10 cellular contexts compared by ENCODE assay signal in the genomic region with DNA sequence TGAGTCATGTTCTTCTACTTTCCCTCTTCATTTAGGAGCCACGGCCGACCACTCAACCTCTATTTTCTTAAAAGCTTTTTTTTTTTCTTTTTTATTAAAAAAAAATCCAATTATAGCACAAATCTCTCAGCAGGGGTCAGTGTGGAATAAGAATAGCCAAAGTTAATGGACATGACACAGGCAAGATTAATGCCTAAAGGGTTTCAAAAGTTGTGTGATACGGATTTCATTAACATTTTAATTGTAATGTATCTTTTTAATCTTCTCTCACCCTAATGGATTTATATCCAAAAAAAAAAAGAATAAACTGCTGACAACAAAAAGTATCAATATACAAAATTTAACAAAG. TPM values are rescaled to one million over a fixed set of nuclear protein-coding genes. Genes with fewer than 3 reads are reported as not detected.
A peak's percentile ranks its signal among the peaks of the same experiment; 100 is the strongest.
DNase-seq lines count a peak whose midpoint lies in the region; ATAC-seq and TF ChIP-seq lines count a peak whose summit lies in the region.
"Had no signal": no experiment of that assay in that cellular context is flagged by ENCODE, and none has a peak within 500 bp of the region (broad histone marks: within the 10 kb centered on the region; RNA-seq: fewer than 3 reads in every experiment).

No MANE protein-coding gene starts in this region.

- H3K27me3 ChIP-seq in mammary epithelial cell (ENCODE audit: insufficient read depth, low read length) (no peaks in the 10 kb centered on the region), neural cell (ENCODE audit: insufficient read depth, low read depth, low read length) (peaks cover 8% of the 10 kb centered on the region), left lung (no peaks in the 10 kb centered on the region), SJCRH30 (peaks cover 4% of the 10 kb centered on the region)

- H3K79me2 ChIP-seq in mammary epithelial cell (ENCODE audit: insufficient read depth, low read length) (peaks cover 95% of the 10 kb centered on the region), neural cell (replicated peaks; ENCODE audit: insufficient read depth, low read length) (no peaks in the 10 kb centered on the region)

- DNase-seq in COR-L47 (lab: John Stamatoyannopoulos, UW) (peak; percentile 54), mammary epithelial cell (no peak), left lung (no peak), SJCRH30 (no peak)
- peak; percentile 32 for DNase-seq in Jurkat, Clone E6-1 (ENCODE audit: low read depth, low spot score)
- DNase-seq in stimulated activated naive CD8-positive, alpha-beta T cell treated with anti-CD3 and anti-CD28 coated beads, Interleukin-15, amount 100 ng/mL, for 72 hours: no peak
- DNase-seq: activated T-cell treated with anti-CD3 and anti-CD28 coated beads, Interleukin-2, amount 50 U/mL, for 4 hours had no signal

- H2AFZ ChIP-seq in mammary epithelial cell (ENCODE audit: low read depth, low read length) (no peak overlapping the region), neural cell (ENCODE audit: low read depth, low read length) (no peak overlapping the region)

- no peaks in the 10 kb centered on the region for H4K20me1 ChIP-seq in mammary epithelial cell (ENCODE audit: insufficient read depth, low read length)
- no peaks in the 10 kb centered on the region for H4K20me1 ChIP-seq in neural cell (ENCODE audit: insufficient read depth)

- CTCF ChIA-PET in mammary epithelial cell (lab: Charles Lee; ENCODE audit: low non-redundant PET): interaction anchor here (0.6 kb wide), 4 partner anchors 31 to 1710 kb away, joined by 3 to 10 read pairs (median 4); a partner anchor contains a TSS

- peak; percentile 28 to 33 for TF ChIP-seq CTCF in mammary epithelial cell (conservative IDR thresholded peaks at IDR 0.05 in 1 of 2, IDR thresholded peaks at IDR 0.05 in 1 of 2; ENCODE audit: extremely low read depth in 1 of 2, insufficient read depth in 1 of 2, low read depth in 1 of 2, low read length in 2 of 2)
- peak; percentile 33 for TF ChIP-seq CTCF in neural cell (IDR thresholded peaks at IDR 0.05; ENCODE audit: poor library complexity, severe bottlenecking)
- TF ChIP-seq CTCF in left lung (IDR thresholded peaks at IDR 0.05): no peak

- H3K4me2 ChIP-seq in mammary epithelial cell (ENCODE audit: insufficient read depth, low read depth, low read length) (no peak overlapping the region), neural cell (ENCODE audit: low read length) (no peak overlapping the region)

- H3K4me3 Mint-ChIP-seq in stimulated activated naive CD8-positive, alpha-beta T cell treated with anti-CD3 and anti-CD28 coated beads, Interleukin-15, amount 100 ng/mL, for 72 hours: no peak overlapping the region
- H3K4me3 Mint-ChIP-seq: activated T-cell treated with anti-CD3 and anti-CD28 coated beads, Interleukin-2, amount 50 U/mL, for 4 hours had no signal

- BruUV-seq in mammary epithelial cell (replicated peaks; lab: Mats Ljungman, UMichigan): no TSS peak

- H3K9ac ChIP-seq in mammary epithelial cell (ENCODE audit: insufficient read depth, low read length) (no peak overlapping the region), neural cell (ENCODE audit: low read length) (no peak overlapping the region)

- intact Hi-C loops in mammary epithelial cell (cut with micrococcal nuclease): loop anchor here (1.0 to 5.0 kb wide), 3 partner anchors 34 to 138 kb away; no protein-coding TSS in a partner anchor
- intact Hi-C loops in left lung (cut with DNase I): no loop called here

- in situ Hi-C loops in mammary epithelial cell (cut with MboI; ENCODE audit: low sequenced_read_pairs in 2 of 2): no loop called here

- no peak for TF ChIP-seq EP300 in neural cell (conservative IDR thresholded peaks at IDR 0.05; ENCODE audit: poor library complexity, severe bottlenecking)

- H3K36me3 ChIP-seq in mammary epithelial cell (ENCODE audit: insufficient read depth, low read length) (no peaks in the 10 kb centered on the region), neural cell (ENCODE audit: insufficient read depth, low read length) (no peaks in the 10 kb centered on the region), left lung (peaks cover 0 to 14% of the 10 kb centered on the region in 2 donors), SJCRH30 (no peaks in the 10 kb centered on the region)

- H3K9me2 ChIP-seq in neural cell (ENCODE audit: insufficient read depth, low read length): no peaks in the 10 kb centered on the region

- dilution Hi-C loops in mammary epithelial cell (cut with HindIII; ENCODE audit: low sequenced_read_pairs): no loop called here

- H3F3A ChIP-seq in neural cell (ENCODE audit: insufficient read depth, low read length, poor library complexity, severe bottlenecking): no peaks in the 10 kb centered on the region

- no peak overlapping the region for H3K4me3 ChIP-seq in Jurkat, Clone E6-1 (ENCODE audit: low read length)
- H3K4me3 ChIP-seq in mammary epithelial cell (replicated peaks in 1 of 3; ENCODE audit: insufficient read depth in 1 of 3, low read depth in 2 of 3, low read length in 3 of 3) (no peak overlapping the region), neural cell (ENCODE audit: low read length) (no peak overlapping the region), left lung (no peak overlapping the region), SJCRH30 (no peak overlapping the region)

- peaks cover 41% of the 10 kb centered on the region for H3K4me1 Mint-ChIP-seq in stimulated activated naive CD8-positive, alpha-beta T cell treated with anti-CD3 and anti-CD28 coated beads, Interleukin-15, amount 100 ng/mL, for 72 hours

- no peaks in the 10 kb centered on the region for H3K27me3 Mint-ChIP-seq in stimulated activated naive CD8-positive, alpha-beta T cell treated with anti-CD3 and anti-CD28 coated beads, Interleukin-15, amount 100 ng/mL, for 72 hours

- no peak for ATAC-seq in left lung
- ATAC-seq in stimulated activated naive CD8-positive, alpha-beta T cell treated with anti-CD3 and anti-CD28 coated beads, Interleukin-15, amount 100 ng/mL, for 72 hours: no peak
- ATAC-seq in HG03571 (IDR thresholded peaks at IDR 0.05; ENCODE audit: unreplicated experiment): no peak
- ATAC-seq: activated T-cell treated with anti-CD3 and anti-CD28 coated beads, Interleukin-2, amount 50 U/mL, for 4 hours had no signal

- H3K4me1 ChIP-seq in mammary epithelial cell (ENCODE audit: insufficient read depth, low read length) (peaks cover 37% of the 10 kb centered on the region), left lung (peaks cover 18 to 97% of the 10 kb centered on the region in 2 donors), SJCRH30 (peaks cover 44% of the 10 kb centered on the region)

- no peaks in the 10 kb centered on the region for H3K9me3 Mint-ChIP-seq in stimulated activated naive CD8-positive, alpha-beta T cell treated with anti-CD3 and anti-CD28 coated beads, Interleukin-15, amount 100 ng/mL, for 72 hours
- H3K9me3 Mint-ChIP-seq: activated T-cell treated with anti-CD3 and anti-CD28 coated beads, Interleukin-2, amount 50 U/mL, for 4 hours had no signal

- WGBS in mammary epithelial cell (ENCODE audit: low coverage, missing lambda C conversion rate): 62% methylated on average over 2 of the region's 3 CpGs

- no peak for TF ChIP-seq RAD21 in neural cell (conservative IDR thresholded peaks at IDR 0.05)

- H3K27ac ChIP-seq in mammary epithelial cell (ENCODE audit: insufficient read depth, low read depth, low read length) (no peak overlapping the region), neural cell (ENCODE audit: low read length) (no peak overlapping the region), left lung (no peak overlapping the region), SJCRH30 (no peak overlapping the region)

- H3K9me3 ChIP-seq in mammary epithelial cell (replicated peaks; ENCODE audit: insufficient read depth, low read length): no peaks in the 10 kb centered on the region
- no peaks in the 10 kb centered on the region for H3K9me3 ChIP-seq in neural cell (ENCODE audit: low read length)
- H3K9me3 ChIP-seq in left lung: no peaks in the 10 kb centered on the region
- no peaks in the 10 kb centered on the region for H3K9me3 ChIP-seq in SJCRH30 (replicated peaks)
- H3K9me3 ChIP-seq: spleen had no signal

- no peak overlapping the region for H3K27ac Mint-ChIP-seq in stimulated activated naive CD8-positive, alpha-beta T cell treated with anti-CD3 and anti-CD28 coated beads, Interleukin-15, amount 100 ng/mL, for 72 hours

TF ChIP-seq in neural cell, 6 proteins besides CTCF, POLR2A, EP300 and RAD21 (continues in another document):
- TF ChIP-seq POLR2AphosphoS5 (IDR thresholded peaks at IDR 0.05): no peak
- TF ChIP-seq TAF1 (IDR thresholded peaks at IDR 0.05; ENCODE audit: low read depth): no peak
- no peak for TF ChIP-seq MXI1 (conservative IDR thresholded peaks at IDR 0.05; ENCODE audit: poor library complexity, severe bottlenecking)

RNA-seq across cellular contexts. Expression of a gene that starts 5.4 kb away (rescaled TPM):
- not detected for polyA plus RNA-seq in Jurkat, Clone E6-1 (2012; ENCODE audit: insufficient read depth, insufficient read length)
- total RNA-seq in mammary epithelial cell: 10 to 100 TPM; 14.1 to 27.3 TPM
- 6.7 TPM for polyA plus RNA-seq in mammary epithelial cell
- 13.1 TPM for polyA minus RNA-seq in mammary epithelial cell
- 1.7 and 1.8 TPM in 2 replicates for polyA plus RNA-seq in neural cell
- 4.3 and 4.6 TPM in 2 replicates for polyA minus RNA-seq in neural cell
- total RNA-seq in left lung: 10 to 100 TPM; 25.2 to 29.5 TPM
- 3.6 and 4.4 TPM in 2 replicates for total RNA-seq in SJCRH30 (2014; rRNA removed; shearing (Covaris generic))

RNA-seq across cellular contexts. Expression of a gene that starts 29.0 kb away (rescaled TPM):
- 20.9 TPM for polyA plus RNA-seq in Jurkat, Clone E6-1 (2012; ENCODE audit: insufficient read depth, insufficient read length)
- total RNA-seq in mammary epithelial cell (10 to 100 TPM; 33.8 to 49.8 TPM), left lung (10 to 100 TPM; 30.4 to 42.1 TPM)
- polyA plus RNA-seq in mammary epithelial cell (27.9 TPM), neural cell (15.0 and 20.6 TPM in 2 replicates)
- polyA minus RNA-seq in mammary epithelial cell (25.5 TPM), neural cell (27.9 and 38.5 TPM in 2 replicates)
- 31.8 and 34.0 TPM in 2 replicates for total RNA-seq in SJCRH30 (2014; rRNA removed; shearing (Covaris generic))

Comparison
In these comparisons a context has a peak if more than half of its experiments do, and no peak if none do; other contexts are left out.
1. DNase-seq: peak in COR-L47 (single experiment) and Jurkat, Clone E6-1 (single experiment); none in mammary epithelial cell (single experiment), left lung (0 of 2), SJCRH30 (0 of 2) and stimulated activated naive CD8-positive, alpha-beta T cell treated with anti-CD3 and anti-CD28 coated beads, Interleukin-15, amount 100 ng/mL, for 72 hours (0 of 2).
2. CTCF ChIP-seq: peak in mammary epithelial cell (2 of 2) and neural cell (single experiment); none in left lung (0 of 2).